ENCODE assay signal across 1 cellular context in the genomic region with DNA sequence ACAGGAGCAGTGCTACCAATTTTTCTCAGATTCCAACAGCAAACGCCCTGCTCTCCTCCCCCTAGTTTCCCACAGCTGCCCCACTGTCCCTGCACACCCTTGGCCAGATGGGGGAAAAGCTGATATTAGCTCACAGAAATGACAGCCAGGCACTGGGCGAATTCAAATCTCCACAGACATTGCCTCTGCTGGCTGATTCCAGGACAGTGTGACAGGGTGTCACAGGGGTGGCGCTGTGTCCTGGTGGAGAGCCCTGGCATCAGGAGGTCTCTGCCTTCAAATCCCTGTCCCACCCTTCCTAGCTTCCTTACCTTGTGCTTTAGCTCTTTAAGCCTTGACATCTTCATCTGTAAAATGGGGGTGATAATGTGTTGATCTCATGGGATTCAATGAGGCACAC.
TF ChIP-seq lines count a peak whose summit lies in the region.

No MANE protein-coding gene starts in this region.

TF ChIP-seq in HepG2, 621 proteins besides CTCF, POLR2A, EP300 and RAD21:
- TF ChIP-seq ZNF629 (CRISPR knock-in tag; conservative IDR thresholded peaks at IDR 0.05), result peak; percentile 19; the same call in 1 of the 2 replicates
- TF ChIP-seq, protein P1, sequence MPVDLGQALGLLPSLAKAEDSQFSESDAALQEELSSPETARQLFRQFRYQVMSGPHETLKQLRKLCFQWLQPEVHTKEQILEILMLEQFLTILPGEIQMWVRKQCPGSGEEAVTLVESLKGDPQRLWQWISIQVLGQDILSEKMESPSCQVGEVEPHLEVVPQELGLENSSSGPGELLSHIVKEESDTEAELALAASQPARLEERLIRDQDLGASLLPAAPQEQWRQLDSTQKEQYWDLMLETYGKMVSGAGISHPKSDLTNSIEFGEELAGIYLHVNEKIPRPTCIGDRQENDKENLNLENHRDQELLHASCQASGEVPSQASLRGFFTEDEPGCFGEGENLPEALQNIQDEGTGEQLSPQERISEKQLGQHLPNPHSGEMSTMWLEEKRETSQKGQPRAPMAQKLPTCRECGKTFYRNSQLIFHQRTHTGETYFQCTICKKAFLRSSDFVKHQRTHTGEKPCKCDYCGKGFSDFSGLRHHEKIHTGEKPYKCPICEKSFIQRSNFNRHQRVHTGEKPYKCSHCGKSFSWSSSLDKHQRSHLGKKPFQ (CRISPR knock-in tag; IDR thresholded peaks at IDR 0.05; ENCODE audit: insufficient replicate concordance), result no peak
